In genomic region chr3:28050895-28051294, GRCh38 we compare ENCODE assay signal across 9 cellular contexts.
DNase-seq lines count a peak whose midpoint lies in the region; ATAC-seq and TF ChIP-seq lines count a peak whose summit lies in the region.
"Had no signal": no experiment of that assay in that cellular context is flagged by ENCODE, and none has a peak within 500 bp of the region (broad histone marks: within the 10 kb centered on the region; RNA-seq: fewer than 3 reads in every experiment).

No MANE protein-coding gene starts in this region.

- no peak for TF ChIP-seq POLR2A in esophagus muscularis mucosa (IDR thresholded peaks at IDR 0.05; ENCODE audit: low read depth)

- H3K36me3 ChIP-seq in PC-9 (ENCODE audit: low read depth) (no peaks in the 10 kb centered on the region), esophagus muscularis mucosa (no peaks in the 10 kb centered on the region)

- H3K9me3 ChIP-seq in PC-9 (ENCODE audit: insufficient read depth, low read depth) (no peaks in the 10 kb centered on the region; the same call in 1 of the 2 replicates), esophagus muscularis mucosa (no peaks in the 10 kb centered on the region)

- POLR2A ChIA-PET in PC-9 (lab: Charles Lee; ENCODE audit: unreplicated experiment): no interaction called here

- no peak overlapping the region for H2AFZ ChIP-seq in PC-9

- intact Hi-C loops in PC-9 (cut with micrococcal nuclease; ENCODE audit: unreplicated experiment): no loop called here
- intact Hi-C loops in esophagus muscularis mucosa (cut with DNase I): no loop called here

- TF ChIP-seq CTCF in PC-9 (conservative IDR thresholded peaks at IDR 0.05): no peak
- TF ChIP-seq CTCF in esophagus muscularis mucosa (IDR thresholded peaks at IDR 0.05): no peak

- H3K4me2 ChIP-seq in PC-9: peak overlapping the region; percentile 24; the same call in 1 of the 2 replicates

- no peak overlapping the region for H3K27ac ChIP-seq in PC-9
- no peak overlapping the region for H3K27ac ChIP-seq in esophagus muscularis mucosa (replicated peaks in 1 of 4)

- WGBS in esophagus muscularis mucosa: 87% methylated on average over 2 of the region's 2 CpGs

- BruUV-seq in PC-9 (replicated peaks; lab: Mats Ljungman, UMichigan): no TSS peak

- CTCF ChIA-PET in PC-9 (lab: Charles Lee): no interaction called here

- DNase-seq in activated CD4-positive, alpha-beta T cell treated with anti-CD3 and anti-CD28 coated beads for 48 hours: peak; percentile 51
- no peak for DNase-seq in activated CD4-positive, alpha-beta T cell treated with anti-CD3 and anti-CD28 coated beads for 1 hour
- peak in 1 of 2 experiments; percentile 71 for DNase-seq in PC-9
- peak; percentile 2 for DNase-seq in central memory CD4-positive, alpha-beta T cell
- peak; percentile 4 for DNase-seq in stimulated activated CD8-positive, alpha-beta memory T cell treated with anti-CD3 and anti-CD28 coated beads, Interleukin-12 subunit alpha, Interleukin-12 subunit beta, amount 100 ng/mL, for 4 hours (ENCODE audit: low read depth)
- DNase-seq in NCI-H345 treated with DMSO at 0.1 percent for 48 hours (lab: John Stamatoyannopoulos, UW; ENCODE audit: unreplicated experiment): no peak
- DNase-seq in esophagus muscularis mucosa (ENCODE audit: extremely low spot score): no peak
- DNase-seq: H9 had no signal

- no peak for TF ChIP-seq EP300 in esophagus muscularis mucosa (IDR thresholded peaks at IDR 0.05)

- no peak for ATAC-seq in GM21737 (IDR thresholded peaks at IDR 0.05; ENCODE audit: unreplicated experiment)

- H3K9me2 ChIP-seq in PC-9 (ENCODE audit: insufficient read depth): no peaks in the 10 kb centered on the region

- H3F3A ChIP-seq in PC-9 (ENCODE audit: insufficient read depth, low read depth): peaks cover 7% of the 10 kb centered on the region

- H3K79me2 ChIP-seq in PC-9 (ENCODE audit: low read depth): no peaks in the 10 kb centered on the region

- no peaks in the 10 kb centered on the region for H4K20me1 ChIP-seq in PC-9 (ENCODE audit: insufficient read depth)

- H3K4me1 ChIP-seq in PC-9 (replicated peaks; ENCODE audit: insufficient read depth) (peaks cover 31% of the 10 kb centered on the region), esophagus muscularis mucosa (no peaks in the 10 kb centered on the region)

- H3K27me3 ChIP-seq in PC-9 (ENCODE audit: insufficient read depth, low read depth) (no peaks in the 10 kb centered on the region), esophagus muscularis mucosa (no peaks in the 10 kb centered on the region)

- H3K4me3 ChIP-seq in PC-9: no peak overlapping the region
- no peak overlapping the region for H3K4me3 ChIP-seq in esophagus muscularis mucosa

Comparison
In these comparisons a context has a peak if more than half of its experiments do, and no peak if none do; other contexts are left out.
1. DNase-seq: peak in activated CD4-positive, alpha-beta T cell treated with anti-CD3 and anti-CD28 coated beads for 48 hours (single experiment), central memory CD4-positive, alpha-beta T cell (single experiment) and stimulated activated CD8-positive, alpha-beta memory T cell treated with anti-CD3 and anti-CD28 coated beads, Interleukin-12 subunit alpha, Interleukin-12 subunit beta, amount 100 ng/mL, for 4 hours (single experiment); none in activated CD4-positive, alpha-beta T cell treated with anti-CD3 and anti-CD28 coated beads for 1 hour (single experiment), NCI-H345 treated with DMSO at 0.1 percent for 48 hours (single experiment) and esophagus muscularis mucosa (single experiment).